Comparison of ENCODE assay signal across 3 cellular contexts in the genomic region with DNA sequence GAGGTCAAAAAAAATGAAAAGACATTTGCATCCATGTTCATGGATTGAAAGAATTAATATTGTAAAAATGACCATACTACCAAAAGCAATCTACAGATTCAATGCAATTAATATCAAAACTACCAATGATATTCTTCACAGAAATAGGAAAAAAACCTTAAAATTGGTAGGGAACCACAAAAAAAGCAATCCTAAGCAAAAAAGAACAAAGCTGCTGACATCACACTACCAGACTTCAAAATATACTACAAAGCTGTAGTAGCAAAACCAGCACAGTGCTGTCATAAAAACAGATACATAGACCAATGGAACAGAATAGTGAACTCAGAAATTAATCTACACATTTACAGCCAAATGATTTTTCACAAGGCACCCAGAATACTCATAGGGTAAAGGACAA.
TF ChIP-seq lines count a peak whose summit lies in the region.

No MANE protein-coding gene starts in this region.

TF ChIP-seq in HepG2, 621 proteins besides CTCF, POLR2A, EP300 and RAD21:
- TF ChIP-seq ZNF224 (CRISPR knock-in tag; IDR thresholded peaks at IDR 0.05) (no peak), MAFF (IDR thresholded peaks at IDR 0.05; ENCODE audit: low read depth, low read length) (0 out of 2 replicates have a peak, but pooled peaks have one; percentile 25), ATF1 (CRISPR knock-in tag; IDR thresholded peaks at IDR 0.05) (no peak), MAFK (conservative IDR thresholded peaks at IDR 0.05 in 1 of 2, IDR thresholded peaks at IDR 0.05 in 1 of 2; ENCODE audit: low read length in 2 of 2) (peak in 1 of 2 experiments; percentile 55; a peak in 2 of 4 replicates)
TF ChIP-seq in HepG2: peak in this region for 2.

TF ChIP-seq in IMR-90, 13 proteins besides CTCF, POLR2A, EP300 and RAD21:
- no peak for TF ChIP-seq BHLHE40 (IDR thresholded peaks at IDR 0.05; ENCODE audit: low read depth, low read length)
- TF ChIP-seq MAFK (IDR thresholded peaks at IDR 0.05; ENCODE audit: low read depth, low read length): peak; percentile 57

TF ChIP-seq in K562, 482 proteins besides CTCF, POLR2A, EP300 and RAD21:
- TF ChIP-seq FOSL1 (tag; conservative IDR thresholded peaks at IDR 0.05) (no peak), C11orf30 (IDR thresholded peaks at IDR 0.05; ENCODE audit: low read depth) (peak; percentile 13; the same call in 1 of the 2 replicates), ZNF316 (IDR thresholded peaks at IDR 0.05) (0 out of 2 replicates have a peak, but pooled peaks have one; percentile 4), ZNF347 (CRISPR knock-in tag; IDR thresholded peaks at IDR 0.05; ENCODE audit: low read depth) (no peak), ARNT (IDR thresholded peaks at IDR 0.05) (no peak)
